In genomic region chr22:17891427-17892167, GRCh38 we compare ENCODE assay signal across 8 cellular contexts.
DNase-seq lines count a peak whose midpoint lies in the region; ATAC-seq, FAIRE-seq and TF ChIP-seq lines count a peak whose summit lies in the region.

No MANE protein-coding gene starts in this region.

- H3K18ac ChIP-seq in IMR-90 (ENCODE audit: low read depth, low read length): no peak overlapping the region

- POLR2A ChIA-PET in IMR-90 (lab: Charles Lee; ENCODE audit: unreplicated experiment): no interaction called here

- H3K27me3 ChIP-seq in IMR-90 (ENCODE audit: control insufficient read depth, insufficient read depth, low read length): no peaks in the 10 kb centered on the region
- no peaks in the 10 kb centered on the region for H3K27me3 ChIP-seq in bronchial epithelial cell (ENCODE audit: control insufficient read depth, insufficient read depth, low read length)
- no peaks in the 10 kb centered on the region for H3K27me3 ChIP-seq in right lobe of liver

- WGBS in IMR-90 (ENCODE audit: extremely low coverage in 2 of 2, insufficient read length in 1 of 2), 2 experiments: 47% methylated on average over 3 of the region's 12 CpGs; no CpG with 5 or more reads in 1 of the 2 experiments
- 32% methylated on average over 6 of the region's 12 CpGs for WGBS in right lobe of liver (ENCODE audit: insufficient coverage, low coverage, low lambda C conversion rate, missing lambda C conversion rate)

- dilution Hi-C loops in IMR-90 (cut with HindIII; ENCODE audit: low sequenced_read_pairs, unreplicated experiment): no loop called here

- no peak overlapping the region for H3K4me3 ChIP-seq in IMR-90 (ENCODE audit: insufficient read depth, low read depth, low read length)
- no peak overlapping the region for H3K4me3 ChIP-seq in bronchial epithelial cell (ENCODE audit: low read depth, low read length)
- no peak overlapping the region for H3K4me3 ChIP-seq in right lobe of liver

- H3K9ac ChIP-seq in IMR-90 (ENCODE audit: low read depth, low read length): no peak overlapping the region

- H3K36me3 ChIP-seq in IMR-90 (ENCODE audit: control insufficient read depth, insufficient read depth, low read length) (peaks cover 34% of the 10 kb centered on the region), bronchial epithelial cell (ENCODE audit: control insufficient read depth, insufficient read depth, low read length) (peaks cover 22% of the 10 kb centered on the region), right lobe of liver (peaks cover 0 to 26% (median 9%) of the 10 kb centered on the region in 4 donors)

- ATAC-seq in IMR-90 (ENCODE audit: low read depth) (no peak), right lobe of liver (peak; percentile 75 to 91 (median 87)), GM21576 (IDR thresholded peaks at IDR 0.05; ENCODE audit: unreplicated experiment) (no peak)

- no peak overlapping the region for H3K4ac ChIP-seq in IMR-90 (ENCODE audit: low read depth, low read length)

- H2BK20ac ChIP-seq in IMR-90 (ENCODE audit: low read depth, low read length): no peak overlapping the region

- in situ Hi-C loops in IMR-90 (cut with MboI; ENCODE audit: low sequenced_read_pairs): no loop called here

- H3K14ac ChIP-seq in IMR-90 (replicated peaks; ENCODE audit: low read depth, low read length): no peak overlapping the region

- no peak overlapping the region for H3K4me2 ChIP-seq in IMR-90 (ENCODE audit: low read depth, low read length)

- no peak overlapping the region for H4K91ac ChIP-seq in IMR-90 (ENCODE audit: insufficient read depth, low read depth, low read length)

- BruUV-seq in IMR-90 (replicated peaks; lab: Mats Ljungman, UMichigan): no TSS peak

- no peak for TF ChIP-seq RAD21 in IMR-90 (IDR thresholded peaks at IDR 0.05; ENCODE audit: low read length)

- H3K23ac ChIP-seq in IMR-90 (ENCODE audit: low read depth, low read length): no peak overlapping the region

- intact Hi-C loops in IMR-90 (cut with micrococcal nuclease) (no loop called here), right lobe of liver (cut with DNase I) (loop anchor here in 1 of 2 donors (5.0 kb wide), 1 partner anchor 59 kb away; no protein-coding TSS in a partner anchor)

- no peak overlapping the region for H2AK9ac ChIP-seq in IMR-90 (replicated peaks; ENCODE audit: low read depth, low read length, poor library complexity)

- no peak overlapping the region for H2AK5ac ChIP-seq in IMR-90 (ENCODE audit: low read depth, low read length)

- no peak overlapping the region for H2AFZ ChIP-seq in IMR-90 (replicated peaks; ENCODE audit: low read length, poor library complexity)

- no peak overlapping the region for H4K8ac ChIP-seq in IMR-90 (ENCODE audit: low read depth in 2 of 2, low read length in 2 of 2)

- H3K9me3 ChIP-seq in IMR-90 (ENCODE audit: control insufficient read depth, insufficient read depth, low read length) (no peaks in the 10 kb centered on the region), right lobe of liver (no peaks in the 10 kb centered on the region)

- no peak for TF ChIP-seq POLR2A in IMR-90 (IDR thresholded peaks at IDR 0.05; ENCODE audit: low read depth, low read length)
- no peak for TF ChIP-seq POLR2A in right lobe of liver (IDR thresholded peaks at IDR 0.05)

- TF ChIP-seq CTCF in AG09319 (IDR thresholded peaks at IDR 0.05; ENCODE audit: low read depth, low read length) (peak; percentile 17), IMR-90 (conservative IDR thresholded peaks at IDR 0.05; ENCODE audit: low read depth, low read length) (0 out of 2 replicates have a peak, but pooled peaks have one; percentile 1), bronchial epithelial cell (IDR thresholded peaks at IDR 0.05; ENCODE audit: insufficient read depth, low read length, severe bottlenecking) (peak; percentile 78), right lobe of liver (IDR thresholded peaks at IDR 0.05) (peak; percentile 54 to 82 (median 70))

- H4K20me1 ChIP-seq in IMR-90 (ENCODE audit: insufficient read depth, low read length): no peaks in the 10 kb centered on the region

- H3K79me1 ChIP-seq in IMR-90 (ENCODE audit: low read depth in 1 of 2, low read length in 2 of 2): peaks cover 0 to 4% of the 10 kb centered on the region in 2 experiments; a peak in 1 of 4 replicates

- H3K4me1 ChIP-seq in IMR-90 (ENCODE audit: control insufficient read depth, insufficient read depth, low read length): peaks cover 7% of the 10 kb centered on the region
- H3K4me1 ChIP-seq in right lobe of liver: peaks cover 0 to 36% (median 13%) of the 10 kb centered on the region in 4 donors

- H2BK5ac ChIP-seq in IMR-90 (ENCODE audit: low read depth, low read length, poor library complexity, severe bottlenecking): no peak overlapping the region

- FAIRE-seq in bronchial epithelial cell (lab: Jason Lieb, UNC): no peak

- DNase-seq in AG09319 (ENCODE audit: extremely low read depth, low read depth) (no peak), IMR-90 (no peak), bronchial epithelial cell (ENCODE audit: low read depth) (no peak), right lobe of liver (peak; percentile 69 to 78 (median 78)), NCI-H226 (no peak), hepatic stellate cell (ENCODE audit: low spot score) (no peak)
- no peak for DNase-seq in stimulated activated CD4-positive, alpha-beta T cell treated with anti-CD3 and anti-CD28 coated beads, Interleukin-1b, Interleukin-23, amount 100 ng/mL, for 48 hours

- no peak overlapping the region for H2BK120ac ChIP-seq in IMR-90 (ENCODE audit: low read depth, low read length)

- H4K5ac ChIP-seq in IMR-90 (ENCODE audit: low read depth, low read length): no peak overlapping the region

- no peaks in the 10 kb centered on the region for H3K9me1 ChIP-seq in IMR-90 (ENCODE audit: insufficient read depth, low read length)

- H2BK15ac ChIP-seq in IMR-90 (ENCODE audit: low read depth, low read length): no peak overlapping the region

- H3K27ac ChIP-seq in IMR-90 (ENCODE audit: insufficient read depth, low read length) (no peak overlapping the region), right lobe of liver (peak overlapping the region; percentile 31 to 41 (median 36))

- H3K56ac ChIP-seq in IMR-90 (ENCODE audit: extremely low read depth, insufficient read depth, low read length): no peak overlapping the region

- CTCF ChIA-PET in IMR-90 (lab: Yijun Ruan, JAX): interaction anchor here (0.9 to 2.1 kb wide), 2 partner anchors 20 to 61 kb away, joined by 3 to 5 read pairs; no protein-coding TSS in a partner anchor

TF ChIP-seq in IMR-90, 13 proteins besides CTCF, POLR2A, EP300 and RAD21:
- TF ChIP-seq RFX5 (IDR thresholded peaks at IDR 0.05; ENCODE audit: low read depth, low read length) (no peak), FOS (IDR thresholded peaks at IDR 0.05; ENCODE audit: low read depth, low read length) (no peak), RCOR1 (IDR thresholded peaks at IDR 0.05; ENCODE audit: insufficient replicate concordance, low read length) (no peak), NFE2L2 (IDR thresholded peaks at IDR 0.05; ENCODE audit: low read depth, low read length) (no peak), MAFK (IDR thresholded peaks at IDR 0.05; ENCODE audit: low read depth, low read length) (no peak), BHLHE40 (IDR thresholded peaks at IDR 0.05; ENCODE audit: low read depth, low read length) (no peak), MAZ (IDR thresholded peaks at IDR 0.05; ENCODE audit: borderline replicate concordance, low read depth, low read length) (no peak), USF2 (IDR thresholded peaks at IDR 0.05; ENCODE audit: low read depth, low read length) (no peak), MXI1 (IDR thresholded peaks at IDR 0.05; ENCODE audit: borderline replicate concordance, low read depth, low read length) (no peak), CHD1 (IDR thresholded peaks at IDR 0.05; ENCODE audit: low read depth, low read length) (no peak), CEBPB (IDR thresholded peaks at IDR 0.05; ENCODE audit: low read depth, low read length) (no peak), SMC3 (IDR thresholded peaks at IDR 0.05; ENCODE audit: low read depth, low read length) (no peak), ELK1 (IDR thresholded peaks at IDR 0.05; ENCODE audit: borderline replicate concordance, low read depth, low read length) (no peak)

Comparison
In these comparisons a context has a peak if more than half of its experiments do, and no peak if none do; other contexts are left out.
1. DNase-seq: peak in right lobe of liver (3 of 3); none in AG09319 (single experiment), IMR-90 (single experiment), bronchial epithelial cell (single experiment), NCI-H226 (single experiment), hepatic stellate cell (single experiment) and stimulated activated CD4-positive, alpha-beta T cell treated with anti-CD3 and anti-CD28 coated beads, Interleukin-1b, Interleukin-23, amount 100 ng/mL, for 48 hours (single experiment).
2. CTCF ChIP-seq: peak in every context shown above with its lines; median percentile 78 in bronchial epithelial cell; 70 in right lobe of liver; 17 in AG09319; 1 in IMR-90.
3. ATAC-seq: peak in right lobe of liver (4 of 4); none in IMR-90 (single experiment) and GM21576 (single experiment).